ENCODE assay signal across 18 cellular contexts in genomic region chr5:153755913-153756500, GRCh38.
"Had no signal": no experiment of that assay in that cellular context is flagged by ENCODE, and none has a peak within 500 bp of the region (broad histone marks: within the 10 kb centered on the region; RNA-seq: fewer than 3 reads in every experiment).

No MANE protein-coding gene starts in this region.

- H3K4me3 ChIP-seq: coronary artery, esophagus squamous epithelium, gastrocnemius medialis, lower lobe of right lung, pancreas, right lobe of liver, testis, tibial artery had no signal

- H3K27ac Mint-ChIP-seq: natural killer cell; stimulated activated memory B cell treated with anti-CD40 and anti-IgM and Interleukin-4, amounts not matched to agents 10 μg/mL and 1 μg/mL and 100 μg/mL, for 72 hours; type B pancreatic cell had no signal

- H3K36me3 Mint-ChIP-seq: stimulated activated memory B cell treated with anti-CD40 and anti-IgM and Interleukin-4, amounts not matched to agents 10 μg/mL and 1 μg/mL and 100 μg/mL, for 72 hours; type B pancreatic cell had no signal

- H3K4me3 Mint-ChIP-seq: natural killer cell; stimulated activated memory B cell treated with anti-CD40 and anti-IgM and Interleukin-4, amounts not matched to agents 10 μg/mL and 1 μg/mL and 100 μg/mL, for 72 hours; type B pancreatic cell had no signal

- ATAC-seq: gastrocnemius medialis; left ventricle myocardium superior; lower lobe of right lung; natural killer cell; pancreas; right lobe of liver; stimulated activated memory B cell treated with anti-CD40 and anti-IgM and Interleukin-4, amounts not matched to agents 10 μg/mL and 1 μg/mL and 100 μg/mL, for 72 hours; stimulated activated naive CD8-positive, alpha-beta T cell treated with anti-CD3 and anti-CD28 coated beads, Interleukin-15, Interleukin-2, amounts not matched to agents 100 U/mL and 50 U/mL, for 24 hours had no signal

- DNase-seq: dermis blood vessel endothelial cell; effector memory CD4-positive, alpha-beta T cell; esophagus squamous epithelium; gastrocnemius medialis; head of caudate nucleus; left ventricle myocardium superior; lower lobe of right lung; natural killer cell; pancreas; right lobe of liver; stimulated activated CD4-positive, alpha-beta T cell treated with anti-CD3 and anti-CD28 coated beads, Interleukin-4, amount 100 ng/mL, for 4 hours; stimulated activated naive CD8-positive, alpha-beta T cell treated with anti-CD3 and anti-CD28 coated beads, Interleukin-15, Interleukin-2, amounts not matched to agents 100 U/mL and 50 U/mL, for 24 hours; substantia nigra; testis; tibial artery had no signal

- H3K27me3 Mint-ChIP-seq: stimulated activated memory B cell treated with anti-CD40 and anti-IgM and Interleukin-4, amounts not matched to agents 10 μg/mL and 1 μg/mL and 100 μg/mL, for 72 hours; type B pancreatic cell had no signal

- H3K4me1 Mint-ChIP-seq: natural killer cell; stimulated activated memory B cell treated with anti-CD40 and anti-IgM and Interleukin-4, amounts not matched to agents 10 μg/mL and 1 μg/mL and 100 μg/mL, for 72 hours had no signal
